Comparison of ENCODE assay signal across 1 cellular context in genomic region chr7:1457059-1457948, GRCh38.
TF ChIP-seq lines count a peak whose summit lies in the region.

No MANE protein-coding gene starts in this region.

TF ChIP-seq in neural cell, 6 proteins besides CTCF, POLR2A, EP300 and RAD21 (continued from another document):
- no peak for TF ChIP-seq REST (IDR thresholded peaks at IDR 0.05; ENCODE audit: borderline replicate concordance)
TF ChIP-seq in neural cell: peak in this region for 0.
